Comparison of ENCODE assay signal across 22 cellular contexts in the genomic region with DNA sequence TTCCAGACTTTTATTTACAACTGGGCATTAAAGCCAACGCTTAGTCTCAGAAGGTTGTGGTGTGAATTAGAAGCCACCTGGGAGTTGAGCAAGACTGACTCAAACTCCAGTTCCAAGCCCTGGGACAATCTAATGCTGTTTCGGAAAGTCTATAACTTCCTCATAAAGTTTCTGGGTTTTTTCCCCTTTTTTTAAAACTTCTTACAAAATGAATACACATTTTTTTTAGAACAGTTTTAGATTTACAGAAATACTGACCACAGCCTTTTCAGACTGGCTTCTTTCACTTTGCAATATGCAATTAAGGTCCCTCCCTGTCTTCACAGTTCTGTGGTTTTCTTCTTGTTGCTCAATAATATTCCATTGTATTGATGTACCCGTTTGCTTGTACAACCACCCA.
A peak's percentile ranks its signal among the peaks of the same experiment; 100 is the strongest.
DNase-seq lines count a peak whose midpoint lies in the region; ATAC-seq and TF ChIP-seq lines count a peak whose summit lies in the region.
"Had no signal": no experiment of that assay in that cellular context is flagged by ENCODE, and none has a peak within 500 bp of the region (broad histone marks: within the 10 kb centered on the region; RNA-seq: fewer than 3 reads in every experiment).

No MANE protein-coding gene starts in this region.

- POLR2A ChIA-PET in activated CD4-positive, alpha-beta memory T cell treated with anti-CD3 and anti-CD28 coated beads for 36 hours (lab: Charles Lee) = no interaction called here

- H3K36me3 Mint-ChIP-seq in activated CD4-positive, alpha-beta memory T cell treated with anti-CD3 and anti-CD28 coated beads for 36 hours = no peaks in the 10 kb centered on the region
- H3K36me3 Mint-ChIP-seq: natural killer cell treated with Interleukin-12 subunit alpha and Interleukin-12 subunit beta and Interleukin-15 and Interleukin-18, amount 100 ng/mL, for 72 hours had no signal

- WGBS in testis, 2 donors = 81 to 87% methylated on average over 3 of the region's 3 CpGs

- peak; percentile 19 for ATAC-seq in upper lobe of right lung
- no peak for ATAC-seq in HG02610 (IDR thresholded peaks at IDR 0.05; ENCODE audit: unreplicated experiment)
- ATAC-seq: effector memory CD8-positive, alpha-beta T cell had no signal

- CTCF ChIA-PET in activated CD4-positive, alpha-beta memory T cell treated with anti-CD3 and anti-CD28 coated beads for 36 hours (lab: Charles Lee) = no interaction called here

- H3K27ac Mint-ChIP-seq in activated CD4-positive, alpha-beta memory T cell treated with anti-CD3 and anti-CD28 coated beads for 36 hours = no peak overlapping the region
- H3K27ac Mint-ChIP-seq: effector memory CD8-positive, alpha-beta T cell; natural killer cell treated with Interleukin-12 subunit alpha and Interleukin-12 subunit beta and Interleukin-15 and Interleukin-18, amount 100 ng/mL, for 72 hours had no signal

- TF ChIP-seq CTCF in cardiac fibroblast (IDR thresholded peaks at IDR 0.05; ENCODE audit: low read depth, low read length) (no peak), upper lobe of right lung (IDR thresholded peaks at IDR 0.05) (no peak), testis (IDR thresholded peaks at IDR 0.05) (no peak)

- H3K4me1 ChIP-seq in upper lobe of right lung (peaks cover 12% of the 10 kb centered on the region), testis (peaks cover 12% of the 10 kb centered on the region)
- H3K4me1 ChIP-seq: SJSA1 had no signal

- H3K27me3 Mint-ChIP-seq in activated CD4-positive, alpha-beta memory T cell treated with anti-CD3 and anti-CD28 coated beads for 36 hours = peaks cover 21% of the 10 kb centered on the region

- H3K27ac ChIP-seq in upper lobe of right lung = no peak overlapping the region
- no peak overlapping the region for H3K27ac ChIP-seq in testis
- H3K27ac ChIP-seq: SJSA1 had no signal

- H3K4me3 ChIP-seq in cardiac fibroblast (replicated peaks in 1 of 2; ENCODE audit: low read depth in 2 of 2, low read length in 2 of 2) = no peak overlapping the region
- no peak overlapping the region for H3K4me3 ChIP-seq in upper lobe of right lung
- H3K4me3 ChIP-seq in testis = no peak overlapping the region
- H3K4me3 ChIP-seq: SJSA1 had no signal

- H3K4me1 Mint-ChIP-seq in activated CD4-positive, alpha-beta memory T cell treated with anti-CD3 and anti-CD28 coated beads for 36 hours (ENCODE audit: low read depth) = no peaks in the 10 kb centered on the region

- H3K36me3 ChIP-seq in upper lobe of right lung = no peaks in the 10 kb centered on the region
- no peaks in the 10 kb centered on the region for H3K36me3 ChIP-seq in testis (ENCODE audit: low read depth, missing control alignments)
- H3K36me3 ChIP-seq: SJSA1 had no signal

- no peak for TF ChIP-seq POLR2A in testis (IDR thresholded peaks at IDR 0.05)

- H3K9me3 Mint-ChIP-seq in activated CD4-positive, alpha-beta memory T cell treated with anti-CD3 and anti-CD28 coated beads for 36 hours = peaks cover 3% of the 10 kb centered on the region
- H3K9me3 Mint-ChIP-seq: effector memory CD8-positive, alpha-beta T cell had no signal

- H3K4me3 Mint-ChIP-seq in activated CD4-positive, alpha-beta memory T cell treated with anti-CD3 and anti-CD28 coated beads for 36 hours = no peak overlapping the region
- H3K4me3 Mint-ChIP-seq: effector memory CD8-positive, alpha-beta T cell; natural killer cell treated with Interleukin-12 subunit alpha and Interleukin-12 subunit beta and Interleukin-15 and Interleukin-18, amount 100 ng/mL, for 72 hours had no signal

- H3K27me3 ChIP-seq in upper lobe of right lung (no peaks in the 10 kb centered on the region), testis (no peaks in the 10 kb centered on the region)

- DNase-seq in GM04504 (ENCODE audit: low read depth) (peak; percentile 58), NOMO-1 treated with DMSO at 0.1 percent for 48 hours (lab: John Stamatoyannopoulos, UW; ENCODE audit: unreplicated experiment) (peak; percentile 96), cardiac fibroblast (ENCODE audit: low read depth in 2 of 2) (peak; percentile 21 to 47), upper lobe of right lung (no peak), testis (no peak)
- DNase-seq in activated CD4-positive, alpha-beta memory T cell treated with anti-CD3 and anti-CD28 coated beads for 36 hours = no peak
- DNase-seq: activated CD8-positive, alpha-beta memory T cell treated with anti-CD3 and anti-CD28 coated beads, Interleukin-2, amount 50 U/mL, for 4 hours; activated effector memory CD4-positive, alpha-beta T cell treated with anti-CD3 and anti-CD28 coated beads, Interleukin-2, amount 50 U/mL, for 16 hours; C1 segment of cervical spinal cord; cerebellar nuclear complex; DMS 273 treated with DMSO at 0.1 percent for 48 hours; effector memory CD8-positive, alpha-beta T cell; hypothalamus; IMR-90; mesendoderm; NCI-H1048; NCI-H2081; NCI-H510A treated with DMSO at 0.1 percent for 48 hours; T1000 had no signal

- intact Hi-C loops in upper lobe of right lung (cut with DNase I) = no loop called here
- intact Hi-C loops in activated CD4-positive, alpha-beta memory T cell treated with anti-CD3 and anti-CD28 coated beads for 36 hours (cut with micrococcal nuclease) = no loop called here
- intact Hi-C loops in testis (cut with DNase I; ENCODE audit: low total_unique reads) = no loop called here

- H3K9me3 ChIP-seq in upper lobe of right lung = no peaks in the 10 kb centered on the region
- H3K9me3 ChIP-seq in testis = no peaks in the 10 kb centered on the region
- H3K9me3 ChIP-seq: SJSA1 had no signal

Comparison
In these comparisons a context has a peak if more than half of its experiments do, and no peak if none do; other contexts are left out.
1. DNase-seq: peak in GM04504 (single experiment), NOMO-1 treated with DMSO at 0.1 percent for 48 hours (single experiment) and cardiac fibroblast (2 of 2); none in upper lobe of right lung (single experiment), activated CD4-positive, alpha-beta memory T cell treated with anti-CD3 and anti-CD28 coated beads for 36 hours (single experiment) and testis (single experiment).